In genomic region chr7:150572496-150572895, GRCh38 we compare ENCODE assay signal across 1 cellular context.
TF ChIP-seq lines count a peak whose summit lies in the region.

No MANE protein-coding gene starts in this region.

TF ChIP-seq in SK-N-SH treated with all-trans-retinoic acid at 6 μM for 48 hours, 23 proteins besides CTCF, POLR2A, EP300 and RAD21 (continued from another document):
- no peak for TF ChIP-seq TSHZ2 (CRISPR knock-in tag; IDR thresholded peaks at IDR 0.05)
- TF ChIP-seq ARNTL (CRISPR knock-in tag; IDR thresholded peaks at IDR 0.05; ENCODE audit: borderline replicate concordance, low read depth) = no peak
- no peak for TF ChIP-seq ZNF70 (CRISPR knock-in tag; IDR thresholded peaks at IDR 0.05)
